In genomic region chr6:105107207-105107606, GRCh38 we compare ENCODE assay signal across 21 cellular contexts.
"Had no signal": no experiment of that assay in that cellular context is flagged by ENCODE, and none has a peak within 500 bp of the region (broad histone marks: within the 10 kb centered on the region; RNA-seq: fewer than 3 reads in every experiment).

No MANE protein-coding gene starts in this region.

- H3K4me1 ChIP-seq: parathyroid adenoma, sigmoid colon, testis had no signal

- H3K4me1 Mint-ChIP-seq: stimulated activated naive B cell treated with anti-CD40 and anti-IgM and Interleukin-4, amounts not matched to agents 10 μg/mL and 1 μg/mL and 100 μg/mL, for 72 hours; stimulated activated naive CD8-positive, alpha-beta T cell treated with anti-CD3 and anti-CD28 coated beads, Interleukin-15, amount 100 ng/mL, for 72 hours had no signal

- H3K27ac Mint-ChIP-seq: natural killer cell treated with Interleukin-12 subunit alpha and Interleukin-12 subunit beta and Interleukin-15 and Interleukin-18, amount 100 ng/mL, for 72 hours; stimulated activated naive B cell treated with anti-CD40 and anti-IgM and Interleukin-4, amounts not matched to agents 10 μg/mL and 1 μg/mL and 100 μg/mL, for 72 hours; stimulated activated naive CD8-positive, alpha-beta T cell treated with anti-CD3 and anti-CD28 coated beads, Interleukin-15, amount 100 ng/mL, for 72 hours had no signal

- H3K36me3 Mint-ChIP-seq: natural killer cell treated with Interleukin-12 subunit alpha and Interleukin-12 subunit beta and Interleukin-15 and Interleukin-18, amount 100 ng/mL, for 72 hours; stimulated activated naive B cell treated with anti-CD40 and anti-IgM and Interleukin-4, amounts not matched to agents 10 μg/mL and 1 μg/mL and 100 μg/mL, for 72 hours had no signal

- H3K36me3 ChIP-seq: transverse colon had no signal

- H3K4me3 ChIP-seq: lung, sigmoid colon, skin epidermis, testis, transverse colon had no signal

- H2AFZ ChIP-seq: parathyroid adenoma had no signal

- H3K9me3 ChIP-seq: sigmoid colon, testis, transverse colon had no signal

- H3K27ac ChIP-seq: parathyroid adenoma, sigmoid colon, skin epidermis, testis had no signal

- ATAC-seq: esophagus mucosa; left cardiac atrium; left ventricle myocardium superior; natural killer cell treated with Interleukin-12 subunit alpha and Interleukin-12 subunit beta and Interleukin-15 and Interleukin-18, amount 100 ng/mL, for 72 hours; stimulated activated naive B cell treated with anti-CD40 and anti-IgM and Interleukin-4, amounts not matched to agents 10 μg/mL and 1 μg/mL and 100 μg/mL, for 72 hours; stimulated activated naive CD8-positive, alpha-beta T cell treated with anti-CD3 and anti-CD28 coated beads, Interleukin-15, amount 100 ng/mL, for 72 hours had no signal

- DNase-seq: cortex of kidney; effector memory CD4-positive, alpha-beta T cell; foreskin fibroblast; kidney; left cardiac atrium; left ventricle myocardium superior; mesenchymal stem cell; midbrain; occipital lobe; sigmoid colon; stimulated activated CD4-positive, alpha-beta T cell treated with anti-CD3 and anti-CD28 coated beads, Interleukin-2, amount 100 ng/mL, for 24 hours; stimulated activated CD4-positive, alpha-beta T cell treated with anti-CD3 and anti-CD28 coated beads, Interleukin-4, amount 100 ng/mL, for 4 hours; stimulated activated naive B cell treated with anti-CD40 and anti-IgM and Interleukin-4, amounts not matched to agents 10 μg/mL and 1 μg/mL and 100 μg/mL, for 72 hours; stimulated activated naive CD8-positive, alpha-beta T cell treated with anti-CD3 and anti-CD28 coated beads, Interleukin-15, amount 100 ng/mL, for 72 hours; testis; transverse colon had no signal

- H3K9me3 Mint-ChIP-seq: natural killer cell treated with Interleukin-12 subunit alpha and Interleukin-12 subunit beta and Interleukin-15 and Interleukin-18, amount 100 ng/mL, for 72 hours; stimulated activated naive B cell treated with anti-CD40 and anti-IgM and Interleukin-4, amounts not matched to agents 10 μg/mL and 1 μg/mL and 100 μg/mL, for 72 hours; stimulated activated naive CD8-positive, alpha-beta T cell treated with anti-CD3 and anti-CD28 coated beads, Interleukin-15, amount 100 ng/mL, for 72 hours had no signal

- H3K79me2 ChIP-seq: parathyroid adenoma had no signal

- H3K27me3 ChIP-seq: sigmoid colon, testis, transverse colon had no signal

- H3K4me3 Mint-ChIP-seq: natural killer cell treated with Interleukin-12 subunit alpha and Interleukin-12 subunit beta and Interleukin-15 and Interleukin-18, amount 100 ng/mL, for 72 hours; stimulated activated naive B cell treated with anti-CD40 and anti-IgM and Interleukin-4, amounts not matched to agents 10 μg/mL and 1 μg/mL and 100 μg/mL, for 72 hours; stimulated activated naive CD8-positive, alpha-beta T cell treated with anti-CD3 and anti-CD28 coated beads, Interleukin-15, amount 100 ng/mL, for 72 hours had no signal
